9 cellular contexts compared by ENCODE assay signal in genomic region chr2:131035112-131035825, GRCh38. TPM values are rescaled to one million over a fixed set of nuclear protein-coding genes. Genes with fewer than 3 reads are reported as not detected.
A peak's percentile ranks its signal among the peaks of the same experiment; 100 is the strongest.
DNase-seq lines count a peak whose midpoint lies in the region; ATAC-seq and TF ChIP-seq lines count a peak whose summit lies in the region.
"Had no signal": no experiment of that assay in that cellular context is flagged by ENCODE, and none has a peak within 500 bp of the region (broad histone marks: within the 10 kb centered on the region; RNA-seq: fewer than 3 reads in every experiment).

No MANE protein-coding gene starts in this region.

- ATAC-seq in activated T-cell treated with anti-CD3 and anti-CD28 coated beads, Interleukin-2, amount 50 U/mL, for 72 hours (replicated peaks in 1 of 2) = peak; percentile 16 to 25
- no peak for ATAC-seq in GM19324 (IDR thresholded peaks at IDR 0.05; ENCODE audit: low FRiP score, unreplicated experiment)

- no TSS peak for BruUV-seq in mammary epithelial cell (replicated peaks; lab: Mats Ljungman, UMichigan)

- no peak overlapping the region for H3K27ac Mint-ChIP-seq in activated T-cell treated with anti-CD3 and anti-CD28 coated beads, Interleukin-2, amount 50 U/mL, for 72 hours
- H3K27ac Mint-ChIP-seq in mesothelial cell of epicardium = no peak overlapping the region
- H3K27ac Mint-ChIP-seq: CD4-positive, CD25-positive, alpha-beta regulatory T cell had no signal

- H3K36me3 Mint-ChIP-seq in activated T-cell treated with anti-CD3 and anti-CD28 coated beads, Interleukin-2, amount 50 U/mL, for 72 hours (ENCODE audit: insufficient read depth in 2 of 2) = no peaks in the 10 kb centered on the region
- H3K36me3 Mint-ChIP-seq in mesothelial cell of epicardium = no peaks in the 10 kb centered on the region
- H3K36me3 Mint-ChIP-seq: CD4-positive, CD25-positive, alpha-beta regulatory T cell had no signal

- intact Hi-C loops in mammary epithelial cell (cut with micrococcal nuclease) = no loop called here

- in situ Hi-C loops in mammary epithelial cell (cut with MboI; ENCODE audit: low sequenced_read_pairs in 2 of 2) = no loop called here

- H3K27me3 ChIP-seq in mammary epithelial cell (ENCODE audit: insufficient read depth, low read length) (no peaks in the 10 kb centered on the region), thymus (ENCODE audit: control insufficient read depth, insufficient read depth) (peaks cover 23% of the 10 kb centered on the region)

- H3K9ac ChIP-seq in mammary epithelial cell (ENCODE audit: insufficient read depth, low read length) = no peak overlapping the region

- no peak for DNase-seq in activated T-cell treated with anti-CD3 and anti-CD28 coated beads, Interleukin-2, amount 50 U/mL, for 72 hours
- no peak for DNase-seq in activated T-cell treated with anti-CD3 and anti-CD28 coated beads for 4 hours
- DNase-seq in mammary epithelial cell = no peak
- DNase-seq in mesothelial cell of epicardium (ENCODE audit: low spot score in 2 of 2, unreplicated experiment in 2 of 2) = no peak
- no peak for DNase-seq in NCI-H187 treated with DMSO at 0.1 percent for 48 hours (lab: John Stamatoyannopoulos, UW)
- no peak for DNase-seq in SW480 (ENCODE audit: low spot score)
- DNase-seq: CD4-positive, CD25-positive, alpha-beta regulatory T cell had no signal

- dilution Hi-C loops in mammary epithelial cell (cut with HindIII; ENCODE audit: low sequenced_read_pairs) = no loop called here

- no peaks in the 10 kb centered on the region for H3K36me3 ChIP-seq in mammary epithelial cell (ENCODE audit: insufficient read depth, low read length)
- no peaks in the 10 kb centered on the region for H3K36me3 ChIP-seq in thymus (ENCODE audit: control insufficient read depth, insufficient read depth)

- peaks cover 11% of the 10 kb centered on the region for H3K4me1 Mint-ChIP-seq in activated T-cell treated with anti-CD3 and anti-CD28 coated beads, Interleukin-2, amount 50 U/mL, for 72 hours (ENCODE audit: low read depth)
- peaks cover 14% of the 10 kb centered on the region for H3K4me1 Mint-ChIP-seq in mesothelial cell of epicardium

- H3K9me3 Mint-ChIP-seq in activated T-cell treated with anti-CD3 and anti-CD28 coated beads, Interleukin-2, amount 50 U/mL, for 72 hours = no peaks in the 10 kb centered on the region
- no peaks in the 10 kb centered on the region for H3K9me3 Mint-ChIP-seq in mesothelial cell of epicardium

- peak overlapping the region; percentile 59 to 73 for H3K4me3 Mint-ChIP-seq in activated T-cell treated with anti-CD3 and anti-CD28 coated beads, Interleukin-2, amount 50 U/mL, for 72 hours
- peak overlapping the region; percentile 63 for H3K4me3 Mint-ChIP-seq in mesothelial cell of epicardium
- H3K4me3 Mint-ChIP-seq: CD4-positive, CD25-positive, alpha-beta regulatory T cell had no signal

- CTCF ChIA-PET in mammary epithelial cell (lab: Charles Lee; ENCODE audit: low non-redundant PET) = no interaction called here

- no peaks in the 10 kb centered on the region for H4K20me1 ChIP-seq in mammary epithelial cell (ENCODE audit: insufficient read depth, low read length)

- WGBS in mammary epithelial cell (ENCODE audit: low coverage, missing lambda C conversion rate) = no CpG with 5 or more reads among the region's 65 CpGs
- whole genome bisulfite sequencing in thymus = 11% methylated on average over 65 of the region's 65 CpGs

- H3K27me3 Mint-ChIP-seq in activated T-cell treated with anti-CD3 and anti-CD28 coated beads, Interleukin-2, amount 50 U/mL, for 72 hours (ENCODE audit: low read depth) = peaks cover 15% of the 10 kb centered on the region
- H3K27me3 Mint-ChIP-seq in mesothelial cell of epicardium (ENCODE audit: low read depth) = peaks cover 10% of the 10 kb centered on the region

- no peaks in the 10 kb centered on the region for H3K79me2 ChIP-seq in mammary epithelial cell (ENCODE audit: insufficient read depth, low read length)

- H3K4me1 ChIP-seq in mammary epithelial cell (ENCODE audit: insufficient read depth, low read length) (peaks cover 20% of the 10 kb centered on the region), thymus (ENCODE audit: control insufficient read depth, insufficient read depth, low read length) (peaks cover 5% of the 10 kb centered on the region)

- TF ChIP-seq CTCF in mammary epithelial cell (conservative IDR thresholded peaks at IDR 0.05 in 1 of 2, IDR thresholded peaks at IDR 0.05 in 1 of 2; ENCODE audit: extremely low read depth in 1 of 2, insufficient read depth in 1 of 2, low read depth in 1 of 2, low read length in 2 of 2) (no peak), mesothelial cell of epicardium (IDR thresholded peaks at IDR 0.05; ENCODE audit: unreplicated experiment) (no peak)

- H2AFZ ChIP-seq in mammary epithelial cell (ENCODE audit: low read depth, low read length) = peak overlapping the region; percentile 75

- no peaks in the 10 kb centered on the region for H3K9me3 ChIP-seq in mammary epithelial cell (replicated peaks; ENCODE audit: insufficient read depth, low read length)
- H3K9me3 ChIP-seq in thymus (ENCODE audit: control insufficient read depth) = no peaks in the 10 kb centered on the region

- H3K4me3 ChIP-seq in mammary epithelial cell (replicated peaks in 1 of 3; ENCODE audit: insufficient read depth in 1 of 3, low read depth in 2 of 3, low read length in 3 of 3) = peak overlapping the region in 2 of 3 experiments; percentile 38 to 44
- peak overlapping the region; percentile 42 for H3K4me3 ChIP-seq in thymus (ENCODE audit: low read length)

- H3K4me2 ChIP-seq in mammary epithelial cell (ENCODE audit: insufficient read depth, low read depth, low read length) = peak overlapping the region; percentile 87

- no peak overlapping the region for H3K27ac ChIP-seq in mammary epithelial cell (ENCODE audit: insufficient read depth, low read depth, low read length)
- no peak overlapping the region for H3K27ac ChIP-seq in thymus (ENCODE audit: low read depth)

RNA-seq across cellular contexts. Expression of gene FAM168B, which starts 58.0 kb away (rescaled TPM):
- total RNA-seq in activated T-cell treated with anti-CD3 and anti-CD28 coated beads, Interleukin-2, amount 50 U/mL, for 72 hours = 100 to 1,000 TPM in 1 of 2 donors, 10 to 100 TPM in 1; 89.3 to 108 TPM
- total RNA-seq in mammary epithelial cell (100 to 1,000 TPM in 1 of 2 donors, 10 to 100 TPM in 1; 89.5 to 108 TPM), mesothelial cell of epicardium (114 to 119 TPM (median 116 TPM) in 3 replicates)
- polyA plus RNA-seq in mammary epithelial cell (115 TPM), thymus (24.2 TPM)
- polyA minus RNA-seq in mammary epithelial cell = 59.2 TPM
